7 cellular contexts compared by ENCODE assay signal in the genomic region with DNA sequence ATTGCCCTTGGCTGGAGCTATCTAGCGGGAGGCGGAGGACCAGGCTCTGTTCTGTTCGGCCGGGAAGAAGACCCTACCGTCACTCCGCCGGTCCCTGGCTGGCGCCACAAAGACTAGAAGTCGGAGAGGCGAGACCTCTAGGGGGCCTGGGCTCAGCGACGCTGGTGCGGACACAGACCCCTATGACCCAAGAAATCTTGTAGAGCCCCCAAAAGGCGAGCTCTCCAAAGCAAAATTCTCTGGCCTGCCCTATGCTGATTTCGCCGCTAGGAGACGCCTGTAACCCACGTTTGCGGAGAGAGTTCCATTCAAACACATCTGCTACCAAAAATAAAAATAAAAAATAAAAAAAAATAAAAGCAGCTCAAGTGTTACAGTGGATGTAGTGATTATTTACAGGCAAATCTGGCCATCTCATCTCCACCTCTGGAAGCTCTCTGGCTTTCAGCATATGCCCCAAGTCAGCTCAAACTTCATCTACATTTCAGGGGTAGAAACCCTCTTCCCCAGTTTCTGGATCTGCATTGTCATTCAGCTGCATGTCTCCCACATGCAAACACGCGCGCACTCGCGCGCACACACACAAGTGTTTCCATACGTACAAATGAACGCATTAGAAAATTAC. TPM values are rescaled to one million over a fixed set of nuclear protein-coding genes. Genes with fewer than 3 reads are reported as not detected.
DNase-seq lines count a peak whose midpoint lies in the region; ATAC-seq and TF ChIP-seq lines count a peak whose summit lies in the region.

No MANE protein-coding gene starts in this region.

- ATAC-seq in GM21526 (IDR thresholded peaks at IDR 0.05; ENCODE audit: low FRiP score, unreplicated experiment) (peak; percentile 57), omental fat pad (ENCODE audit: low FRiP score) (no peak)

- peak overlapping the region; percentile 65 for H3K4me3 ChIP-seq in astrocyte of the spinal cord (ENCODE audit: low read depth, low read length)

- TF ChIP-seq CTCF in astrocyte of the spinal cord (IDR thresholded peaks at IDR 0.05; ENCODE audit: low read depth, low read length) = peak; percentile 99
- TF ChIP-seq CTCF in omental fat pad (IDR thresholded peaks at IDR 0.05) = peak in 1 of 3 donors; percentile 46

- DNase-seq in EH (ENCODE audit: low read depth) (peak; percentile 58), NCI-H1694 treated with DMSO at 0.1 percent for 48 hours (lab: John Stamatoyannopoulos, UW) (peak; percentile 27), astrocyte of the spinal cord (ENCODE audit: low read depth, low spot score) (peak; percentile 75), iPS-NIHi11 (ENCODE audit: low spot score) (peak; percentile 36), stromal cell of bone marrow (ENCODE audit: low read depth) (peak; percentile 18), omental fat pad (ENCODE audit: low spot score) (no peak)

- in situ Hi-C loops in astrocyte of the spinal cord (cut with HindIII; ENCODE audit: low sequenced_read_pairs) = no loop called here

RNA-seq across cellular contexts. Expression of a gene that starts 2.4 kb away (rescaled TPM):
- under 1 TPM in 3 of 4 donors, not detected in 1; under 0.01 to 0.46 (median 0.16) TPM for total RNA-seq in omental fat pad
